Comparison of ENCODE assay signal across 21 cellular contexts in the genomic region with DNA sequence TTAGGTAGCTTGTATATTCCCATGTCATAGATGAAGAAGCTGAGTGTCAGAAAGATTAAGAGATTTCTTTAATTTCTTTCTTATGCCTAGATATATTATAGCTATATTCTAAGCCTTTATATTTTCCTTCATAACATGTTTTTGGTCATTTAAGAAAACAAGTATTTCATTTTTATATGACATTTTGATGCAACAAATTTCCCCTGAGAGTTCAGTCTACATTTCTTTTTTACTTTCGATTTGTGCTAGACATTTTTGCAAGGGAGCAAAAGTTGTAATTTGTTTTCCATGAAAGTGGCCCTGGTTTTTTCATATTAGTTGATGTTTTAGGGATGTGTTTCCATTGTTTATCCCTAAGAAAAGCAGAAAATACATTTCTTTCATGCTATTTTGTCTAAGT.
DNase-seq lines count a peak whose midpoint lies in the region; FAIRE-seq and TF ChIP-seq lines count a peak whose summit lies in the region.
"Had no signal": no experiment of that assay in that cellular context is flagged by ENCODE, and none has a peak within 500 bp of the region (broad histone marks: within the 10 kb centered on the region; RNA-seq: fewer than 3 reads in every experiment).

No MANE protein-coding gene starts in this region.

- peak overlapping the region; percentile 86 for H3K4me3 Mint-ChIP-seq in HFFc6
- H3K4me3 Mint-ChIP-seq in mesothelial cell of epicardium: no peak overlapping the region
- H3K4me3 Mint-ChIP-seq: activated naive CD4-positive, alpha-beta T cell treated with anti-CD3 and anti-CD28 coated beads for 36 hours; activated T-cell treated with anti-CD3 and anti-CD28 coated beads, Interleukin-2, amount 50 U/mL, for 72 hours; CD8-positive, alpha-beta T cell; naive thymus-derived CD8-positive, alpha-beta T cell; T-cell had no signal

- no peaks in the 10 kb centered on the region for H3K27me3 ChIP-seq in PC-9 (ENCODE audit: insufficient read depth, low read depth)
- H3K27me3 ChIP-seq in smooth muscle cell (ENCODE audit: low read depth): no peaks in the 10 kb centered on the region

- H3K4me3 ChIP-seq in PC-9 (peak overlapping the region; percentile 8; the same call in 1 of the 2 replicates), smooth muscle cell (no peak overlapping the region)

- POLR2A ChIA-PET in PC-9 (lab: Charles Lee; ENCODE audit: unreplicated experiment): no interaction called here

- FAIRE-seq in endometrium (lab: Jason Lieb, UNC): peak; percentile 81
- FAIRE-seq: GM18507 had no signal

- TF ChIP-seq CTCF in HFFc6 (IDR thresholded peaks at IDR 0.05): no peak
- TF ChIP-seq CTCF in PC-9 (conservative IDR thresholded peaks at IDR 0.05): no peak
- TF ChIP-seq CTCF in smooth muscle cell (IDR thresholded peaks at IDR 0.05; ENCODE audit: borderline replicate concordance, insufficient read depth, poor library complexity, severe bottlenecking): no peak
- no peak for TF ChIP-seq CTCF in mesothelial cell of epicardium (IDR thresholded peaks at IDR 0.05; ENCODE audit: unreplicated experiment)

- peaks cover 96% of the 10 kb centered on the region for H3K4me1 Mint-ChIP-seq in HFFc6 (ENCODE audit: low read depth)
- no peaks in the 10 kb centered on the region for H3K4me1 Mint-ChIP-seq in mesothelial cell of epicardium
- H3K4me1 Mint-ChIP-seq: naive thymus-derived CD8-positive, alpha-beta T cell; T-cell had no signal

- H3K9me2 ChIP-seq in PC-9 (ENCODE audit: insufficient read depth): no peaks in the 10 kb centered on the region; the same call in 1 of the 2 replicates

- BruUV-seq in PC-9 (replicated peaks; lab: Mats Ljungman, UMichigan): no TSS peak

- H4K20me1 ChIP-seq in PC-9 (ENCODE audit: insufficient read depth) (no peaks in the 10 kb centered on the region), smooth muscle cell (ENCODE audit: low read depth) (no peaks in the 10 kb centered on the region)

- H3K27ac Mint-ChIP-seq in HFFc6 (peak overlapping the region; percentile 94), mesothelial cell of epicardium (no peak overlapping the region)
- H3K27ac Mint-ChIP-seq: activated naive CD4-positive, alpha-beta T cell treated with anti-CD3 and anti-CD28 coated beads for 36 hours; activated T-cell treated with anti-CD3 and anti-CD28 coated beads, Interleukin-2, amount 50 U/mL, for 72 hours; CD8-positive, alpha-beta T cell; naive thymus-derived CD8-positive, alpha-beta T cell; T-cell had no signal

- CTCF ChIA-PET in PC-9 (lab: Charles Lee): no interaction called here

- no peak overlapping the region for H3K9ac ChIP-seq in smooth muscle cell (ENCODE audit: low read depth)

- H3K27ac ChIP-seq in PC-9 (no peak overlapping the region), smooth muscle cell (ENCODE audit: low read depth) (peak overlapping the region; percentile 66)

- H2AFZ ChIP-seq in PC-9 (peak overlapping the region; percentile 37), smooth muscle cell (ENCODE audit: low read depth) (peak overlapping the region; percentile 88)

- 0 out of 2 replicates have a peak, but pooled peaks cover 3% of the 10 kb centered on the region for H3K9me3 ChIP-seq in PC-9 (ENCODE audit: insufficient read depth, low read depth)
- no peaks in the 10 kb centered on the region for H3K9me3 ChIP-seq in smooth muscle cell (replicated peaks; ENCODE audit: low read depth)

- H3K4me1 ChIP-seq in PC-9 (replicated peaks; ENCODE audit: insufficient read depth) (no peaks in the 10 kb centered on the region), smooth muscle cell (ENCODE audit: low read depth) (peaks cover 10% of the 10 kb centered on the region)

- H3K9me3 Mint-ChIP-seq in HFFc6 (peaks cover 4% of the 10 kb centered on the region; the same call in 1 of the 2 replicates), mesothelial cell of epicardium (peaks cover 17% of the 10 kb centered on the region)

- H3K4me2 ChIP-seq in PC-9 (peak overlapping the region; percentile 48), smooth muscle cell (no peak overlapping the region)

- intact Hi-C loops in PC-9 (cut with micrococcal nuclease; ENCODE audit: unreplicated experiment): no loop called here

- peaks cover 3% of the 10 kb centered on the region for H3K27me3 Mint-ChIP-seq in HFFc6 (ENCODE audit: insufficient read depth)
- H3K27me3 Mint-ChIP-seq in mesothelial cell of epicardium (ENCODE audit: low read depth): no peaks in the 10 kb centered on the region
- H3K27me3 Mint-ChIP-seq: naive thymus-derived CD8-positive, alpha-beta T cell; T-cell had no signal

- 98% methylated on average over 1 of the region's 1 CpG for WGBS in smooth muscle cell (ENCODE audit: low lambda C conversion rate)

- DNase-seq in HFFc6: no peak
- DNase-seq in PC-9: no peak
- DNase-seq in smooth muscle cell (lab: John Stamatoyannopoulos, UW; ENCODE audit: unreplicated experiment): no peak
- no peak for DNase-seq in ecto neural progenitor cell (ENCODE audit: low spot score)
- DNase-seq in mesothelial cell of epicardium (ENCODE audit: low spot score in 2 of 2, unreplicated experiment in 2 of 2): no peak
- no peak for DNase-seq in NCI-H1417 (lab: John Stamatoyannopoulos, UW)
- DNase-seq in NK-92 (lab: John Stamatoyannopoulos, UW; ENCODE audit: unreplicated experiment): no peak
- DNase-seq: activated CD4-positive, alpha-beta T cell treated with anti-CD3 and anti-CD28 coated beads for 1 hour; activated naive CD4-positive, alpha-beta T cell treated with anti-CD3 and anti-CD28 coated beads for 36 hours; activated T-cell treated with anti-CD3 and anti-CD28 coated beads, Interleukin-2, amount 50 U/mL, for 72 hours; amygdala; CD8-positive, alpha-beta T cell; glutamatergic neuron; H7; naive thymus-derived CD8-positive, alpha-beta T cell; NCI-H1694; NCI-H2171 treated with DMSO at 0.1 percent for 48 hours; NCI-H524 treated with DMSO at 0.1 percent for 48 hours; T-cell had no signal

- H3K79me2 ChIP-seq in PC-9 (ENCODE audit: low read depth): no peaks in the 10 kb centered on the region
- no peaks in the 10 kb centered on the region for H3K79me2 ChIP-seq in smooth muscle cell (ENCODE audit: low read depth)

- H3F3A ChIP-seq in PC-9 (ENCODE audit: insufficient read depth, low read depth) (no peaks in the 10 kb centered on the region), smooth muscle cell (ENCODE audit: low read depth) (no peaks in the 10 kb centered on the region)

- no peaks in the 10 kb centered on the region for H3K36me3 ChIP-seq in PC-9 (ENCODE audit: low read depth)
- no peaks in the 10 kb centered on the region for H3K36me3 ChIP-seq in smooth muscle cell (ENCODE audit: low read depth)

- H3K36me3 Mint-ChIP-seq in HFFc6 (ENCODE audit: low read depth): peaks cover 21% of the 10 kb centered on the region
- H3K36me3 Mint-ChIP-seq in mesothelial cell of epicardium: no peaks in the 10 kb centered on the region
- H3K36me3 Mint-ChIP-seq: CD8-positive, alpha-beta T cell; naive thymus-derived CD8-positive, alpha-beta T cell; T-cell had no signal
